In the genomic region with DNA sequence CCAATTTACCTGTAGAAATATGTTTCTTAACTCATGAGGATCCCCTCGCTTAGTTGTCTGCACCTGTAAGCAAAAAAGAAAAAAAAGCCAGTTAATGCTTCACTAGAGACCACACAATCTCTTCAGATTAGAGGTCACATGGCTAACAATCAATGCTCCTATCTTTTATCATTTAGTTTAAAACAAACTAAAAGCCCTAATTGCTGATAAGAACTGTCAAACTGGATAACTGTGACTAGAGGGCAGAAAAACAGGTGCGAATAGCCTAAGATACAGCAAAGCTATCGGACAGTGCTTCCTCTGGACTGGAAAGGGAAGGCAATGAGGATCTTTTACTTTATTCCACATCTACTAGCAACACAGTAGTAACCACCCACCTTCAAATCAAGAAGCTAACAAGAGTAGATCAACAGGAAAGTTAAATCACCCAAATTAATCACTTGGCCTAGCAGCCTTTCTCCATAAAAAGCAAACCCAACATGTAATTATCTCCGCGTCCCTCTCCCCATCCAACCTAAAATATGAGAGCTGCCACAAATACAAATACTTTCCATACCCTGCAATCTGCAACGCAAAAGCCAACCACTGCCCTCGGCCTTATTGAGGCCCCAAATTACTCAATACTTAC, we compare ENCODE assay signal across 8 cellular contexts. TPM values are rescaled to one million over a fixed set of nuclear protein-coding genes. Genes with fewer than 3 reads are reported as not detected.
A peak's percentile ranks its signal among the peaks of the same experiment; 100 is the strongest.
DNase-seq lines count a peak whose midpoint lies in the region; ATAC-seq, FAIRE-seq and TF ChIP-seq lines count a peak whose summit lies in the region.

No MANE protein-coding gene starts in this region.

- no peak for TF ChIP-seq EP300 in tibial nerve (IDR thresholded peaks at IDR 0.05)

- intact Hi-C loops in body of pancreas (cut with DNase I): no loop called here
- intact Hi-C loops in lower leg skin (cut with DNase I; ENCODE audit: low total_unique reads): no loop called here

- 6 to 14% methylated on average over 7 of the region's 7 CpGs for WGBS in body of pancreas, 2 donors
- WGBS in lower leg skin, 2 donors: 27 to 34% methylated on average over 7 of the region's 7 CpGs
- 39 to 52% methylated on average over 7 of the region's 7 CpGs for WGBS in tibial nerve, 2 donors

- peaks cover 17% of the 10 kb centered on the region; the same call in 1 of the 2 replicates for H3K36me3 ChIP-seq in DND-41 (ENCODE audit: insufficient read depth, low read length)
- peaks cover 21% of the 10 kb centered on the region; the same call in 1 of the 2 replicates for H3K36me3 ChIP-seq in KOPT-K1 (ENCODE audit: insufficient read depth, low read length)
- no peaks in the 10 kb centered on the region for H3K36me3 ChIP-seq in body of pancreas (replicated peaks in 1 of 2; ENCODE audit: insufficient read depth in 1 of 2, low read depth in 2 of 2)
- peaks cover 0 to 4% (median 0%) of the 10 kb centered on the region in 3 donors for H3K36me3 ChIP-seq in tibial nerve

- peaks cover 42% of the 10 kb centered on the region for H3K79me2 ChIP-seq in DND-41 (ENCODE audit: insufficient read depth, low read length)

- H3K4me1 ChIP-seq in DND-41 (ENCODE audit: insufficient read depth, low read length) (peaks cover 22% of the 10 kb centered on the region), body of pancreas (peaks cover 22% of the 10 kb centered on the region), tibial nerve (peaks cover 0 to 26% (median 7%) of the 10 kb centered on the region in 4 donors)

- ATAC-seq in DND-41 (ENCODE audit: insufficient read depth, low read depth): no peak
- ATAC-seq in body of pancreas: peak; percentile 49
- no peak for ATAC-seq in GM18861 (IDR thresholded peaks at IDR 0.05; ENCODE audit: unreplicated experiment)
- ATAC-seq in HG03139 (IDR thresholded peaks at IDR 0.05; ENCODE audit: unreplicated experiment): no peak

- H3K27me3 ChIP-seq in DND-41 (ENCODE audit: insufficient read depth, low read length, poor library complexity) (no peaks in the 10 kb centered on the region), body of pancreas (no peaks in the 10 kb centered on the region), tibial nerve (no peaks in the 10 kb centered on the region)

- H3K4me3 ChIP-seq in DND-41 (ENCODE audit: low read depth in 1 of 2, low read length in 2 of 2): peak overlapping the region; percentile 76 to 78
- H3K4me3 ChIP-seq in body of pancreas: no peak overlapping the region
- H3K4me3 ChIP-seq in lower leg skin (ENCODE audit: low read depth, poor library complexity, severe bottlenecking): peak overlapping the region; percentile 83
- H3K4me3 ChIP-seq in tibial nerve: peak overlapping the region; percentile 63 to 90 (median 76)

- H3K9ac ChIP-seq in DND-41 (ENCODE audit: low read depth, low read length): peak overlapping the region; percentile 68

- FAIRE-seq in GM12891 (lab: Jason Lieb, UNC): no peak

- no peaks in the 10 kb centered on the region for H4K20me1 ChIP-seq in DND-41 (ENCODE audit: insufficient read depth, low read length)

- H2AFZ ChIP-seq in DND-41 (ENCODE audit: low read depth, low read length): peak overlapping the region; percentile 96

- TF ChIP-seq POLR2A in body of pancreas (IDR thresholded peaks at IDR 0.05) (no peak), lower leg skin (IDR thresholded peaks at IDR 0.05) (no peak), tibial nerve (IDR thresholded peaks at IDR 0.05) (no peak), GM12891 (IDR thresholded peaks at IDR 0.05; ENCODE audit: low read depth, low read length) (no peak)

- peaks cover under 1% of the 10 kb centered on the region for H3K9me3 ChIP-seq in DND-41 (ENCODE audit: insufficient read depth, low read length, severe bottlenecking)
- H3K9me3 ChIP-seq in KOPT-K1 (ENCODE audit: insufficient read depth, low read length, poor library complexity, severe bottlenecking): peaks cover 3% of the 10 kb centered on the region
- H3K9me3 ChIP-seq in body of pancreas: no peaks in the 10 kb centered on the region
- H3K9me3 ChIP-seq in tibial nerve: no peaks in the 10 kb centered on the region

- TF ChIP-seq CTCF in DND-41 (IDR thresholded peaks at IDR 0.05; ENCODE audit: borderline replicate concordance, extremely low read depth, low read length, poor library complexity, severe bottlenecking) (no peak), body of pancreas (IDR thresholded peaks at IDR 0.05) (no peak), lower leg skin (IDR thresholded peaks at IDR 0.05) (no peak), tibial nerve (IDR thresholded peaks at IDR 0.05) (no peak)

- H3K27ac ChIP-seq in DND-41 (ENCODE audit: low read length) (peak overlapping the region; percentile 74), KOPT-K1 (ENCODE audit: low read depth, low read length, poor library complexity, severe bottlenecking) (peak overlapping the region; percentile 79), body of pancreas (peak overlapping the region in 2 of 4 donors; percentile 55 to 73), tibial nerve (peak overlapping the region in 3 of 4 donors; percentile 71 to 82 (median 74))

- peak overlapping the region; percentile 74 for H3K4me2 ChIP-seq in DND-41 (ENCODE audit: insufficient read depth, low read length)

- DNase-seq in DND-41 (no peak), body of pancreas (no peak), lower leg skin (ENCODE audit: low spot score in 2 of 2) (no peak), tibial nerve (ENCODE audit: low spot score in 2 of 2) (no peak), GM12891 (ENCODE audit: insufficient read length, low spot score) (no peak)

TF ChIP-seq in GM12891, 5 proteins besides CTCF, POLR2A, EP300 and RAD21:
- TF ChIP-seq SPI1 (IDR thresholded peaks at IDR 0.05; ENCODE audit: low read depth, low read length) (no peak), POLR2AphosphoS5 (IDR thresholded peaks at IDR 0.05; ENCODE audit: low read depth, low read length) (no peak), TAF1 (IDR thresholded peaks at IDR 0.05; ENCODE audit: low read depth, low read length) (no peak), PAX5 (IDR thresholded peaks at IDR 0.05; ENCODE audit: insufficient read depth, low read length, severe bottlenecking) (no peak), POU2F2 (IDR thresholded peaks at IDR 0.05; ENCODE audit: low read depth, low read length) (no peak)

RNA-seq across cellular contexts. Expression of a gene that starts 0.7 kb away (rescaled TPM):
- total RNA-seq in body of pancreas (1 to 10 TPM; 4.9 to 8.0 TPM), lower leg skin (10 to 100 TPM; 18.1 to 28.1 (median 25.8) TPM), tibial nerve (10 to 100 TPM; 15.9 to 20.5 (median 18.6) TPM)
- polyA plus RNA-seq in GM12891 (2012; ENCODE audit: low read depth, missing spikeins): 17.4 TPM

RNA-seq across cellular contexts. Expression of a gene that starts 29.0 kb away (rescaled TPM):
- total RNA-seq in body of pancreas (10 to 100 TPM in 1 of 2 donors, 1 to 10 TPM in 1; 5.6 to 21.5 TPM), lower leg skin (10 to 100 TPM; 15.0 to 28.0 (median 22.1) TPM), tibial nerve (10 to 100 TPM; 18.8 to 32.7 (median 25.3) TPM)
- polyA plus RNA-seq in GM12891 (2012; ENCODE audit: low read depth, missing spikeins): 64.9 TPM

Comparison
In these comparisons a context has a peak if more than half of its experiments do, and no peak if none do; other contexts are left out.
1. H3K4me3 ChIP-seq: peak in DND-41 (2 of 2), lower leg skin (single experiment) and tibial nerve (4 of 4); none in body of pancreas (0 of 2).